In genomic region chr1:116460261-116460660, GRCh38 we compare ENCODE assay signal across 21 cellular contexts.
"Had no signal": no experiment of that assay in that cellular context is flagged by ENCODE, and none has a peak within 500 bp of the region (broad histone marks: within the 10 kb centered on the region; RNA-seq: fewer than 3 reads in every experiment).

No MANE protein-coding gene starts in this region.

- H3K4me2 ChIP-seq: PC-9 had no signal

- H3K4me3 ChIP-seq: PC-9 had no signal

- H3K36me3 ChIP-seq: brain microvascular endothelial cell had no signal

- DNase-seq: activated CD4-positive, alpha-beta T cell treated with anti-CD3 and anti-CD28 coated beads for 48 hours; activated CD4-positive, alpha-beta T cell treated with anti-CD3 and anti-CD28 coated beads, Interleukin-2, amount 50 U/mL, for 48 hours; activated CD4-positive, CD25-positive, alpha-beta regulatory T cell treated with anti-CD3 and anti-CD28 coated beads, Interleukin-2, amount 50 U/mL, for 72 hours; activated CD8-positive, alpha-beta memory T cell treated with anti-CD3 and anti-CD28 coated beads, Interleukin-2, amount 10 ng/mL, durations not matched to agents 7 days and 5 days; activated effector memory CD4-positive, alpha-beta T cell treated with Interleukin-2 at 50 U/mL for 16 hours; activated naive CD4-positive, alpha-beta T cell; activated T-cell treated with anti-CD3 and anti-CD28 coated beads, Interleukin-2, amount 50 U/mL, for 24 hours; amygdala; brain microvascular endothelial cell; cerebellar nuclear complex; IMR-90; KG1; NCI-H1092; NCI-H2029 treated with DMSO at 0.1 percent for 48 hours; NCI-H526 treated with DMSO at 0.1 percent for 48 hours; NCI-H82; PC-9; SHP77 treated with DMSO at 0.1 percent for 48 hours; T-helper 17 cell; T-helper 9 cell had no signal

- H3K27me3 ChIP-seq: brain microvascular endothelial cell had no signal

- H3K27ac ChIP-seq: brain microvascular endothelial cell, PC-9 had no signal

- ATAC-seq: activated CD8-positive, alpha-beta memory T cell treated with anti-CD3 and anti-CD28 coated beads, Interleukin-2, amount 10 ng/mL, durations not matched to agents 7 days and 5 days; T-helper 17 cell; WTC11 had no signal

- H2AFZ ChIP-seq: PC-9 had no signal
